Comparison of ENCODE assay signal across 1 cellular context in the genomic region with DNA sequence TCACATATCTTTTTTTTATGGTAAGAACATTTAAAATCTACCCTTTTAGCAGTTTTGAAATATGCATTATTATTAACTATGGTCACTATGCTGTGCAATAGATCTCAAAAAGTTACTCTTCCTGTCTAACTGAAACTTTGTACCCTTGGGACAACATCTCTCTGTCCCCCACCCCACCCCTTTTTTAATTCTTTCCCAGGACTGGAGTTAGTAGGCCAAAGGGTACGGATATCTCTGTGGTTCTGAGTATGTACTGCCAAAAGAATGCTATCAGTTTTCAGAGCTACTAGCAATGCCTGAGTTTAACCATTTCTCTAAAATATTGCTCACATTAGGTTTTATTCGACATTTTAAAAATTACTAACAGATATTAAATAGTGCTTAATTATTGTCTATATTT.
TF ChIP-seq lines count a peak whose summit lies in the region.

No MANE protein-coding gene starts in this region.

TF ChIP-seq in liver, 16 proteins besides CTCF, POLR2A, EP300 and RAD21 (continued from another document):
- peak; percentile 24 for TF ChIP-seq YY1 (IDR thresholded peaks at IDR 0.05)
- TF ChIP-seq GABPA (IDR thresholded peaks at IDR 0.05 in 1 of 2, conservative IDR thresholded peaks at IDR 0.05 in 1 of 2): peak in 1 of 2 donors; percentile 32
- peak; percentile 87 to 90 for TF ChIP-seq HNF4A (conservative IDR thresholded peaks at IDR 0.05)
- peak; percentile 85 to 87 for TF ChIP-seq RXRA (IDR thresholded peaks at IDR 0.05)
